Comparison of ENCODE assay signal across 8 cellular contexts in genomic region chr13:99200433-99201167, GRCh38. TPM values are rescaled to one million over a fixed set of nuclear protein-coding genes. Genes with fewer than 3 reads are reported as not detected.
A peak's percentile ranks its signal among the peaks of the same experiment; 100 is the strongest.
DNase-seq lines count a peak whose midpoint lies in the region; ATAC-seq and TF ChIP-seq lines count a peak whose summit lies in the region.

UBAC2 (plus strand) TSS chr13:99200854; CDS start chr13:99200909, 55 bp downstream.

- peak within 1 kb of the TSS; percentile 97 for H3K27ac Mint-ChIP-seq in GM23338
- H3K27ac Mint-ChIP-seq in activated T-helper 17 cell treated with anti-CD3 and anti-CD28 coated beads, Interleukin-2, amount 50 U/mL, for 72 hours = peak within 1 kb of the TSS; percentile 94
- H3K27ac Mint-ChIP-seq in natural killer cell treated with Interleukin-12 subunit alpha and Interleukin-12 subunit beta and Interleukin-15 and Interleukin-18, amount 100 ng/mL, for 72 hours = peak within 1 kb of the TSS; percentile 88 to 93

- no peaks in the 10 kb centered on the region for H3K36me3 ChIP-seq in GM23338 (ENCODE audit: insufficient read depth)

- H3F3A ChIP-seq in GM23338 (replicated peaks; ENCODE audit: low read depth) = no peaks in the 10 kb centered on the region

- H3K4me3 ChIP-seq in GM23338 = peak within 1 kb of the TSS; percentile 73
- peak within 1 kb of the TSS; percentile 91 for H3K4me3 ChIP-seq in fibroblast of mammary gland (ENCODE audit: control insufficient read depth, low read depth, low read length)

- peaks cover 59% of the 10 kb centered on the region for H3K79me2 ChIP-seq in GM23338 (replicated peaks; ENCODE audit: insufficient read depth)

- peaks cover 25% of the 10 kb centered on the region for H4K20me1 ChIP-seq in GM23338 (replicated peaks; ENCODE audit: insufficient read depth)

- peaks cover 13% of the 10 kb centered on the region for H3K27me3 Mint-ChIP-seq in GM23338 (ENCODE audit: insufficient read depth, low read depth, poor library complexity)
- H3K27me3 Mint-ChIP-seq in activated T-helper 17 cell treated with anti-CD3 and anti-CD28 coated beads, Interleukin-2, amount 50 U/mL, for 72 hours = no peaks in the 10 kb centered on the region
- no peaks in the 10 kb centered on the region for H3K27me3 Mint-ChIP-seq in natural killer cell treated with Interleukin-12 subunit alpha and Interleukin-12 subunit beta and Interleukin-15 and Interleukin-18, amount 100 ng/mL, for 72 hours

- TF ChIP-seq CTCF in GM23338 (conservative IDR thresholded peaks at IDR 0.05; ENCODE audit: low read depth in 2 of 2) (no peak), fibroblast of mammary gland (conservative IDR thresholded peaks at IDR 0.05; ENCODE audit: control insufficient read depth, insufficient read depth, low read depth, low read length) (no peak)

- H3K27me3 ChIP-seq in GM23338 (ENCODE audit: insufficient read depth) = no peaks in the 10 kb centered on the region

- DNase-seq in EH (ENCODE audit: low read depth) = peak; percentile 93
- DNase-seq in GM23338 (ENCODE audit: low spot score) = peak; percentile 97
- peak; percentile 89 for DNase-seq in LHCN-M2 (ENCODE audit: low read depth)
- peak; percentile 95 for DNase-seq in RPMI8226
- peak; percentile 91 for DNase-seq in fibroblast of mammary gland (ENCODE audit: low read depth)
- peak; percentile 98 for DNase-seq in natural killer cell treated with Interleukin-12 subunit alpha and Interleukin-12 subunit beta and Interleukin-15 and Interleukin-18, amount 100 ng/mL, for 72 hours (ENCODE audit: low spot score)
- DNase-seq in stimulated activated naive CD8-positive, alpha-beta T cell treated with anti-CD3 and anti-CD28 coated beads, Interleukin-15, Interleukin-2, amounts not matched to agents 100 U/mL and 50 U/mL, for 24 hours = peak; percentile 98

- H3K9me3 Mint-ChIP-seq in GM23338 = no peaks in the 10 kb centered on the region
- H3K9me3 Mint-ChIP-seq in activated T-helper 17 cell treated with anti-CD3 and anti-CD28 coated beads, Interleukin-2, amount 50 U/mL, for 72 hours = no peaks in the 10 kb centered on the region
- H3K9me3 Mint-ChIP-seq in natural killer cell treated with Interleukin-12 subunit alpha and Interleukin-12 subunit beta and Interleukin-15 and Interleukin-18, amount 100 ng/mL, for 72 hours = no peaks in the 10 kb centered on the region

- H3K4me1 Mint-ChIP-seq in GM23338 = peaks cover 38% of the 10 kb centered on the region
- H3K4me1 Mint-ChIP-seq in activated T-helper 17 cell treated with anti-CD3 and anti-CD28 coated beads, Interleukin-2, amount 50 U/mL, for 72 hours = peaks cover 38% of the 10 kb centered on the region
- peaks cover 43 to 52% of the 10 kb centered on the region in 2 donors for H3K4me1 Mint-ChIP-seq in natural killer cell treated with Interleukin-12 subunit alpha and Interleukin-12 subunit beta and Interleukin-15 and Interleukin-18, amount 100 ng/mL, for 72 hours (ENCODE audit: low read depth in 2 of 2)

- H3K27ac ChIP-seq in GM23338 (ENCODE audit: low read depth) = peak within 1 kb of the TSS; percentile 96

- peak within 1 kb of the TSS; percentile 94 for H2AFZ ChIP-seq in GM23338

- H3K4me3 Mint-ChIP-seq in GM23338 = peak within 1 kb of the TSS; percentile 91
- H3K4me3 Mint-ChIP-seq in activated T-helper 17 cell treated with anti-CD3 and anti-CD28 coated beads, Interleukin-2, amount 50 U/mL, for 72 hours = peak within 1 kb of the TSS; percentile 94
- H3K4me3 Mint-ChIP-seq in natural killer cell treated with Interleukin-12 subunit alpha and Interleukin-12 subunit beta and Interleukin-15 and Interleukin-18, amount 100 ng/mL, for 72 hours = peak within 1 kb of the TSS; percentile 99

- H3K36me3 Mint-ChIP-seq in GM23338 (ENCODE audit: low read depth) = peaks cover 14% of the 10 kb centered on the region; the same call in 1 of the 3 replicates
- peaks cover 52% of the 10 kb centered on the region for H3K36me3 Mint-ChIP-seq in activated T-helper 17 cell treated with anti-CD3 and anti-CD28 coated beads, Interleukin-2, amount 50 U/mL, for 72 hours (ENCODE audit: low read depth)
- peaks cover 10% of the 10 kb centered on the region for H3K36me3 Mint-ChIP-seq in natural killer cell treated with Interleukin-12 subunit alpha and Interleukin-12 subunit beta and Interleukin-15 and Interleukin-18, amount 100 ng/mL, for 72 hours

- peak within 1 kb of the TSS; percentile 77 for H3K4me2 ChIP-seq in GM23338

- no peaks in the 10 kb centered on the region for H3K9me2 ChIP-seq in GM23338 (ENCODE audit: insufficient read depth)

- H3K4me1 ChIP-seq in GM23338 (ENCODE audit: insufficient read depth) = no peaks in the 10 kb centered on the region; the same call in none of the 2 replicates

- ATAC-seq in GM23338 = peak; percentile 81
- ATAC-seq in activated T-helper 17 cell treated with anti-CD3 and anti-CD28 coated beads, Interleukin-2, amount 50 U/mL, for 72 hours (replicated peaks) = peak; percentile 76
- ATAC-seq in natural killer cell treated with Interleukin-12 subunit alpha and Interleukin-12 subunit beta and Interleukin-15 and Interleukin-18, amount 100 ng/mL, for 72 hours = peak; percentile 93 to 97
- peak; percentile 77 for ATAC-seq in stimulated activated naive CD8-positive, alpha-beta T cell treated with anti-CD3 and anti-CD28 coated beads, Interleukin-15, Interleukin-2, amounts not matched to agents 100 U/mL and 50 U/mL, for 24 hours

TF ChIP-seq in GM23338, 12 proteins besides CTCF, POLR2A, EP300 and RAD21 (continues in another document):
- TF ChIP-seq ETS1 (IDR thresholded peaks at IDR 0.05) = peak; percentile 70; the same call in 1 of the 2 replicates

RNA-seq across cellular contexts. Expression of gene UBAC2, which starts in this region (rescaled TPM):
- total RNA-seq in GM23338 (2014; rRNA removed; shearing (Covaris generic)) = 76.9 and 112 TPM in 2 replicates
- polyA plus RNA-seq in GM23338 (2016; fragmentation: Nextera tagmentation; extraction: Ambion mirVana) = 34.3 and 37.9 TPM in 2 replicates
- total RNA-seq in LHCN-M2 (2014; rRNA removed) = 46.9 and 54.7 TPM in 2 replicates
- polyA plus RNA-seq in LHCN-M2 (2012) = 38.7 TPM
- total RNA-seq in activated T-helper 17 cell treated with anti-CD3 and anti-CD28 coated beads, Interleukin-2, amount 50 U/mL, for 72 hours = 10 to 100 TPM; 39.0 to 46.1 TPM
- 10 to 100 TPM; 55.9 to 58.0 TPM for total RNA-seq in natural killer cell treated with Interleukin-12 subunit alpha and Interleukin-12 subunit beta and Interleukin-15 and Interleukin-18, amount 100 ng/mL, for 72 hours

Comparison
In these comparisons a context has a peak if more than half of its experiments do, and no peak if none do; other contexts are left out.
1. Peak in every context shown above with its lines: DNase-seq, ATAC-seq, H3K4me3 ChIP-seq and H3K27ac ChIP-seq.